19 cellular contexts compared by ENCODE assay signal in genomic region chr13:50012396-50013169, GRCh38. TPM values are rescaled to one million over a fixed set of nuclear protein-coding genes. Genes with fewer than 3 reads are reported as not detected.
DNase-seq lines count a peak whose midpoint lies in the region; ATAC-seq and TF ChIP-seq lines count a peak whose summit lies in the region.
"Had no signal": no experiment of that assay in that cellular context is flagged by ENCODE, and none has a peak within 500 bp of the region (broad histone marks: within the 10 kb centered on the region; RNA-seq: fewer than 3 reads in every experiment).

No MANE protein-coding gene starts in this region.

- intact Hi-C loops in mammary epithelial cell (cut with micrococcal nuclease), result no loop called here
- intact Hi-C loops in sigmoid colon (cut with DNase I), result no loop called here

- in situ Hi-C loops in mammary epithelial cell (cut with MboI; ENCODE audit: low sequenced_read_pairs in 2 of 2) (no loop called here), ACHN (cut with HindIII; ENCODE audit: low pct_ligation_motif_present, low pct_unique_long_range_greater_than_20kb, low sequenced_read_pairs) (no loop called here)

- no peak for TF ChIP-seq EP300 in sigmoid colon (IDR thresholded peaks at IDR 0.05)

- H4K91ac ChIP-seq in H9 (ENCODE audit: insufficient read length, low read depth, low read length), result no peak overlapping the region

- CTCF ChIA-PET in mammary epithelial cell (lab: Charles Lee; ENCODE audit: low non-redundant PET), result interaction anchor here (0.6 kb wide), 1 partner anchor 56 kb away, joined by 9 read pairs; no protein-coding TSS in a partner anchor

- H3K27ac Mint-ChIP-seq in H9 (peak overlapping the region in 2 of 3 experiments; percentile 2 to 34; a peak in 3 of 7 replicates), memory B cell (peak overlapping the region; percentile 41)
- H3K27ac Mint-ChIP-seq: activated T-helper 17 cell treated with anti-CD3 and anti-CD28 coated beads, Interleukin-2, amount 50 U/mL, for 72 hours; CD8-positive, alpha-beta T cell had no signal

- H3K18ac ChIP-seq in H9 (ENCODE audit: insufficient read length, low read depth, low read length), result no peak overlapping the region

- H3K4me3 Mint-ChIP-seq in H9 (no peak overlapping the region), memory B cell (no peak overlapping the region)
- H3K4me3 Mint-ChIP-seq: activated T-helper 17 cell treated with anti-CD3 and anti-CD28 coated beads, Interleukin-2, amount 50 U/mL, for 72 hours; CD8-positive, alpha-beta T cell; central memory CD8-positive, alpha-beta T cell; nephron had no signal

- H3K9ac ChIP-seq in H9 (ENCODE audit: extremely low read depth, insufficient read length, low read length) (no peak overlapping the region), mammary epithelial cell (ENCODE audit: insufficient read depth, low read length) (no peak overlapping the region)

- no peak overlapping the region for H3K56ac ChIP-seq in H9 (ENCODE audit: insufficient read length, low read depth, low read length)

- no peak for TF ChIP-seq POLR2A in sigmoid colon (IDR thresholded peaks at IDR 0.05)

- H3K27me3 ChIP-seq in H9 (ENCODE audit: insufficient read depth, low read length) (no peaks in the 10 kb centered on the region), mammary epithelial cell (ENCODE audit: insufficient read depth, low read length) (no peaks in the 10 kb centered on the region), sigmoid colon (no peaks in the 10 kb centered on the region)
- H3K27me3 ChIP-seq: heart right ventricle, testis had no signal

- H3T11ph ChIP-seq in H9 (ENCODE audit: low read length), result no peak overlapping the region

- H3K4ac ChIP-seq in H9 (ENCODE audit: low read depth, low read length), result no peak overlapping the region

- no peak overlapping the region for H2AFZ ChIP-seq in H9 (ENCODE audit: low read length)
- H2AFZ ChIP-seq in mammary epithelial cell (ENCODE audit: low read depth, low read length), result no peak overlapping the region

- no CpG with 5 or more reads among the region's 6 CpGs for WGBS in H9 (ENCODE audit: extremely low coverage, insufficient read length, low lambda C conversion rate)
- 81% methylated on average over 6 of the region's 6 CpGs for WGBS in mammary epithelial cell (ENCODE audit: low coverage, missing lambda C conversion rate)
- WGBS in sigmoid colon, 2 donors, result 92 to 94% methylated on average over 6 of the region's 6 CpGs

- H4K20me1 ChIP-seq in H9 (ENCODE audit: control insufficient read depth, insufficient read depth, insufficient read length) (no peaks in the 10 kb centered on the region), mammary epithelial cell (ENCODE audit: insufficient read depth, low read length) (no peaks in the 10 kb centered on the region)

- H3K27ac ChIP-seq in 22Rv1 (peak overlapping the region; percentile 26; the same call in 1 of the 2 replicates), H9 (ENCODE audit: insufficient read length, low read depth, low read length) (no peak overlapping the region), mammary epithelial cell (ENCODE audit: insufficient read depth, low read depth, low read length) (no peak overlapping the region), sigmoid colon (no peak overlapping the region)
- H3K27ac ChIP-seq: heart right ventricle, HL-60, prostate gland, testis had no signal

- H3K4me2 ChIP-seq in H9 (ENCODE audit: insufficient read depth, insufficient read length, low read length), result no peak overlapping the region
- no peak overlapping the region for H3K4me2 ChIP-seq in mammary epithelial cell (ENCODE audit: insufficient read depth, low read depth, low read length)

- H4K5ac ChIP-seq in H9 (ENCODE audit: insufficient read length, low read depth, low read length), result no peak overlapping the region

- no peaks in the 10 kb centered on the region for H3K79me1 ChIP-seq in H9 (ENCODE audit: insufficient read depth, low read depth, low read length, poor library complexity, severe bottlenecking)

- H3K23ac ChIP-seq in H9 (ENCODE audit: insufficient read length, low read depth, low read length), result no peak overlapping the region

- H2BK20ac ChIP-seq in H9 (ENCODE audit: low read depth, low read length, poor library complexity, severe bottlenecking), result no peak overlapping the region

- dilution Hi-C loops in mammary epithelial cell (cut with HindIII; ENCODE audit: low sequenced_read_pairs), result no loop called here

- H3K14ac ChIP-seq in H9 (ENCODE audit: insufficient read depth, low read length), result no peak overlapping the region

- peaks cover 26 to 58% (median 44%) of the 10 kb centered on the region in 3 experiments for H3K36me3 Mint-ChIP-seq in H9 (ENCODE audit: insufficient read depth in 1 of 3, low read depth in 3 of 3)
- H3K36me3 Mint-ChIP-seq in memory B cell, result peaks cover 27% of the 10 kb centered on the region

- H3K23me2 ChIP-seq in H9 (ENCODE audit: insufficient read length, low read depth, low read length, poor library complexity, severe bottlenecking), result no peaks in the 10 kb centered on the region

- 0 out of 5 replicates have a peak, but pooled peaks cover 0 to 2% of the 10 kb centered on the region in 2 experiments for H3K9me3 Mint-ChIP-seq in H9
- H3K9me3 Mint-ChIP-seq in memory B cell, result no peaks in the 10 kb centered on the region
- H3K9me3 Mint-ChIP-seq: activated T-helper 17 cell treated with anti-CD3 and anti-CD28 coated beads, Interleukin-2, amount 50 U/mL, for 72 hours; CD8-positive, alpha-beta T cell; central memory CD8-positive, alpha-beta T cell; nephron had no signal

- H3K4me3 ChIP-seq in mammary epithelial cell (replicated peaks in 1 of 3; ENCODE audit: insufficient read depth in 1 of 3, low read depth in 2 of 3, low read length in 3 of 3), result no peak overlapping the region
- no peak overlapping the region for H3K4me3 ChIP-seq in sigmoid colon
- H3K4me3 ChIP-seq: heart right ventricle, lung, prostate gland, testis had no signal

- H3K4me1 Mint-ChIP-seq in H9 (peaks cover 28 to 35% of the 10 kb centered on the region in 2 experiments), memory B cell (peaks cover 13% of the 10 kb centered on the region)

- H3K36me3 ChIP-seq in mammary epithelial cell (ENCODE audit: insufficient read depth, low read length), result peaks cover 22% of the 10 kb centered on the region
- H3K36me3 ChIP-seq in sigmoid colon, result peaks cover 0 to 29% (median 14%) of the 10 kb centered on the region in 4 donors
- H3K36me3 ChIP-seq: prostate gland had no signal

- DNase-seq in H9 (no peak), mammary epithelial cell (no peak), memory B cell (ENCODE audit: low spot score in 2 of 2) (no peak), NCI-H2196 treated with DMSO at 0.1 percent for 48 hours (lab: John Stamatoyannopoulos, UW; ENCODE audit: unreplicated experiment) (no peak), KG1 (lab: John Stamatoyannopoulos, UW) (no peak), ACHN (no peak), sigmoid colon (no peak)
- DNase-seq: CD8-positive, alpha-beta T cell; effector CD8-positive, alpha-beta T cell; heart right ventricle; NCI-H2029; testis had no signal

- H3K79me2 ChIP-seq in H9 (ENCODE audit: insufficient read depth, low read length) (no peaks in the 10 kb centered on the region), mammary epithelial cell (ENCODE audit: insufficient read depth, low read length) (peaks cover 62% of the 10 kb centered on the region)

- no peak for ATAC-seq in memory B cell (ENCODE audit: low read depth)
- ATAC-seq: activated T-helper 17 cell treated with anti-CD3 and anti-CD28 coated beads, Interleukin-2, amount 50 U/mL, for 72 hours; CD8-positive, alpha-beta T cell; heart right ventricle had no signal

- TF ChIP-seq CTCF in 22Rv1 (IDR thresholded peaks at IDR 0.05) (no peak), H9 (conservative IDR thresholded peaks at IDR 0.05) (no peak), mammary epithelial cell (conservative IDR thresholded peaks at IDR 0.05 in 1 of 2, IDR thresholded peaks at IDR 0.05 in 1 of 2; ENCODE audit: extremely low read depth in 1 of 2, insufficient read depth in 1 of 2, low read depth in 1 of 2, low read length in 2 of 2) (no peak), sigmoid colon (IDR thresholded peaks at IDR 0.05) (no peak)

- H2BK15ac ChIP-seq in H9 (ENCODE audit: low read depth, low read length), result no peak overlapping the region

- no peak overlapping the region for H2BK120ac ChIP-seq in H9 (ENCODE audit: low read depth, low read length, poor library complexity, severe bottlenecking)

- BruUV-seq in mammary epithelial cell (replicated peaks; lab: Mats Ljungman, UMichigan), result TSS peak; percentile 30

- H2BK12ac ChIP-seq in H9 (ENCODE audit: insufficient read length, low read depth, low read length), result no peak overlapping the region

- H3K27me3 Mint-ChIP-seq in H9 (ENCODE audit: low read depth) (no peaks in the 10 kb centered on the region), memory B cell (no peaks in the 10 kb centered on the region)
- H3K27me3 Mint-ChIP-seq: activated T-helper 17 cell treated with anti-CD3 and anti-CD28 coated beads, Interleukin-2, amount 50 U/mL, for 72 hours; central memory CD8-positive, alpha-beta T cell had no signal

- no peak overlapping the region for H2AK5ac ChIP-seq in H9 (ENCODE audit: insufficient read length, low read length)

- H3K4me1 ChIP-seq in H9 (ENCODE audit: insufficient read depth, low read length) (no peaks in the 10 kb centered on the region; the same call in 1 of the 2 replicates), mammary epithelial cell (ENCODE audit: insufficient read depth, low read length) (no peaks in the 10 kb centered on the region), sigmoid colon (peaks cover 0 to 34% (median 18%) of the 10 kb centered on the region in 4 donors)
- H3K4me1 ChIP-seq: prostate gland had no signal

- H3K9me3 ChIP-seq in H9 (ENCODE audit: control insufficient read depth, low read depth, low read length) (no peaks in the 10 kb centered on the region), mammary epithelial cell (replicated peaks; ENCODE audit: insufficient read depth, low read length) (no peaks in the 10 kb centered on the region), sigmoid colon (no peaks in the 10 kb centered on the region)
- H3K9me3 ChIP-seq: prostate gland, testis had no signal

- no peak overlapping the region for H2BK5ac ChIP-seq in H9 (ENCODE audit: insufficient read length, low read length)

- no peak overlapping the region for H4K8ac ChIP-seq in H9 (replicated peaks; ENCODE audit: insufficient read length, low read depth, low read length)

RNA-seq across cellular contexts. Expression of gene KCNRG, which starts 2.7 kb away (rescaled TPM):
- total RNA-seq in H9 (2021), result 0.64 and 0.74 TPM in 2 replicates
- total RNA-seq in mammary epithelial cell, result 1 to 10 TPM in 1 of 2 donors, under 1 TPM in 1; 0.75 to 1.7 TPM
- polyA plus RNA-seq in mammary epithelial cell, result 0.70 TPM
- not detected for polyA minus RNA-seq in mammary epithelial cell
- 1 to 10 TPM in 2 of 4 donors, not detected in 2; 2.5 to 3.4 TPM for total RNA-seq in sigmoid colon
- polyA plus RNA-seq in sigmoid colon, result under 1 TPM in 1 of 3 donors, not detected in 2; 0.42 TPM

RNA-seq across cellular contexts. Expression of gene TRIM13, which starts 15.7 kb away (rescaled TPM):
- total RNA-seq in H9 (2021) (44.1 and 45.4 TPM in 2 replicates), mammary epithelial cell (10 to 100 TPM; 17.9 to 21.0 TPM), sigmoid colon (10 to 100 TPM; 17.1 to 25.0 (median 22.9) TPM)
- polyA plus RNA-seq in mammary epithelial cell (10.2 TPM), sigmoid colon (10 to 100 TPM in 2 of 3 donors, 1 to 10 TPM in 1; 9.0 to 17.5 (median 14.4) TPM)
- polyA minus RNA-seq in mammary epithelial cell, result 16.5 TPM
